In the genomic region with DNA sequence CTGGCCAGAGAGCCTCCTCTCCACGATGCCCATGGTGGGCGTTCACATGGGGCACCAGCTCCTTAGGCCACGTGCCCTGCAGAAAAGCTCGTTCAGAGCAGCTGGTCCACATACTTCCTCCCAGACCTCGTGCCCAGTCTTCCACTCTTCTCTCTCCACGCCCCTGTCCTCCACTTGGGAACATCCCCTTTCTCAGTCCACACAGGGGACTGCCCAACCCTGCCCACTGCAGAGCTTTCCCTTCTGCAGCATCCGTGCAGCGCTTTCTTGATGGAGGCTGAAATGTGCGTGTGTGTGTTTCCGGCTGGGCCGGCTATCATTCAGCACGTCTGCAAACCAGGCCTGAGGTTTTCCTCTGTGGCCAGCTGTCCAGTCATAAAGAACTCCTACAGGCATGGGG, we compare ENCODE assay signal across 1 cellular context.
TF ChIP-seq lines count a peak whose summit lies in the region.

No MANE protein-coding gene starts in this region.

TF ChIP-seq in WTC11, 78 proteins besides CTCF, POLR2A, EP300 and RAD21 (continued from another document):
- TF ChIP-seq HMGXB4 (CRISPR knock-in tag; IDR thresholded peaks at IDR 0.05): no peak
- no peak for TF ChIP-seq ETV6 (CRISPR knock-in tag; IDR thresholded peaks at IDR 0.05)
